1 cellular context compared by ENCODE assay signal in genomic region chr1:8182034-8182761, GRCh38.
TF ChIP-seq lines count a peak whose summit lies in the region.

No MANE protein-coding gene starts in this region.

TF ChIP-seq in K562, 482 proteins besides CTCF, POLR2A, EP300 and RAD21 (continued from another document and continues in another):
- TF ChIP-seq CHD7 (IDR thresholded peaks at IDR 0.05; ENCODE audit: low read depth, low read length), result no peak
- no peak for TF ChIP-seq ZBTB49 (CRISPR knock-in tag; IDR thresholded peaks at IDR 0.05; ENCODE audit: borderline replicate concordance)
- no peak for TF ChIP-seq SNIP1 (IDR thresholded peaks at IDR 0.05; ENCODE audit: low read depth)
- TF ChIP-seq ZSCAN29 (IDR thresholded peaks at IDR 0.05), result no peak
- TF ChIP-seq DPF2 (IDR thresholded peaks at IDR 0.05), result peak; percentile 73
- no peak for TF ChIP-seq ZNF511 (CRISPR knock-in tag; IDR thresholded peaks at IDR 0.05)
- TF ChIP-seq SOX6 (IDR thresholded peaks at IDR 0.05), result peak; percentile 79
- TF ChIP-seq ATF3 (IDR thresholded peaks at IDR 0.05), result peak; percentile 80
- TF ChIP-seq ATF3 (CRISPR knock-in tag; conservative IDR thresholded peaks at IDR 0.05), result 0 out of 2 replicates have a peak, but pooled peaks have one; percentile 49
- peak; percentile 69 for TF ChIP-seq ARID1B (IDR thresholded peaks at IDR 0.05)
- TF ChIP-seq FOXJ2 (tag; IDR thresholded peaks at IDR 0.05), result peak; percentile 68
- TF ChIP-seq NR4A1 (CRISPR knock-in tag; IDR thresholded peaks at IDR 0.05), result no peak
- TF ChIP-seq NR4A1 (tag; IDR thresholded peaks at IDR 0.05), result no peak
- TF ChIP-seq ZFX (CRISPR knock-in tag; IDR thresholded peaks at IDR 0.05), result no peak
- TF ChIP-seq JUNB (CRISPR knock-in tag; conservative IDR thresholded peaks at IDR 0.05), result no peak
- TF ChIP-seq MGA (IDR thresholded peaks at IDR 0.05), result peak; percentile 54
- TF ChIP-seq TRIM24 (IDR thresholded peaks at IDR 0.05), result no peak; a peak in 1 of 4 replicates
- no peak for TF ChIP-seq PTRF (tag; IDR thresholded peaks at IDR 0.05)
- TF ChIP-seq ELF2 (CRISPR knock-in tag; IDR thresholded peaks at IDR 0.05), result no peak
- peak; percentile 42; the same call in 1 of the 2 replicates for TF ChIP-seq HES1 (IDR thresholded peaks at IDR 0.05; ENCODE audit: low read depth)
